Comparison of ENCODE assay signal across 8 cellular contexts in the genomic region with DNA sequence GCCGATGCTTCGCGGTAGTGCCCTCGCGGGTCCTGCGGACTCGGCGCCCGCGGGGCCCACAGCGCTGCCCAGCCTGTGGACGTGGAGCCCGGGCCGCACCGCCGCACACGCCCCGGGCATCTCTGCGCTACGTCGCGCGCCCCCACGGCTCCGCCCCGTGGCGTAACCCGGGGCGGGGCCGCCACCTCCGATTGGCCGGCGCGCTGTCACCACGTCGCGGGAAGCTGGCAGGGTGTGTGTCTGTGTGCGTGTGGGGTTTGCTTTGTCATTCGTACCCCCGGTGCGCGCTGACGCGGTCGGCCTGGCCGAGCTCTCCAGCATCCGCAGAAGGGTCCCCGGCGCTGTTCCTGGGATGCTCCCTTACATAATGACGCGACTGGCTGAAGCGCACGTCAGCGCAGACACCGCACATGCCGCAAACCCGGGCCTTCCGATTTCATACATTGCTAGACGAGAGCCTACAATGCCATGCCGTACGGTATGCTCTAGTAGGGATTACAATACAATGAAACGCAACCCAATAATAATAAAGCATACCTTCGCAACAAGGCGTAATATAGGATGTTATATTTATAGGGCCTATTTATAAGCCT. TPM values are rescaled to one million over a fixed set of nuclear protein-coding genes. Genes with fewer than 3 reads are reported as not detected.
DNase-seq lines count a peak whose midpoint lies in the region; ATAC-seq and TF ChIP-seq lines count a peak whose summit lies in the region.

No MANE protein-coding gene starts in this region.

- H3K27me3 Mint-ChIP-seq in osteocyte (ENCODE audit: unreplicated experiment): no peaks in the 10 kb centered on the region

- DNase-seq in GM10266 (ENCODE audit: extremely low spot score) (peak; percentile 92), NB4 (ENCODE audit: low read depth) (peak; percentile 88), SK-N-MC (ENCODE audit: low read depth, low spot score) (no peak), Right ventricle myocardium inferior (ENCODE audit: missing footprints) (peak; percentile 95), osteocyte (ENCODE audit: extremely low spot score, unreplicated experiment) (peak; percentile 93), thyroid gland (peak; percentile 83 to 86)
- DNase-seq in activated naive CD4-positive, alpha-beta T cell treated with anti-CD3 and anti-CD28 coated beads, Interleukin-2, amount 50 U/mL, for 16 hours: peak; percentile 89

- H3K27ac Mint-ChIP-seq in osteocyte (ENCODE audit: unreplicated experiment): peak overlapping the region; percentile 97

- 0% methylated on average over 22 to 26 of the region's 64 CpGs for WGBS in thyroid gland, 2 donors

- no peaks in the 10 kb centered on the region for H3K36me3 Mint-ChIP-seq in osteocyte (ENCODE audit: unreplicated experiment)

- peaks cover 28 to 38% of the 10 kb centered on the region in 2 donors for H3K4me1 ChIP-seq in thyroid gland

- H3K9me3 ChIP-seq in SK-N-MC (ENCODE audit: low read depth, low read length): no peaks in the 10 kb centered on the region
- H3K9me3 ChIP-seq in thyroid gland: no peaks in the 10 kb centered on the region

- H3K9me3 Mint-ChIP-seq in osteocyte (ENCODE audit: unreplicated experiment): no peaks in the 10 kb centered on the region

- no peaks in the 10 kb centered on the region for H3K36me3 ChIP-seq in SK-N-MC (ENCODE audit: insufficient read depth, low read length)
- H3K36me3 ChIP-seq in thyroid gland: no peaks in the 10 kb centered on the region

- TF ChIP-seq POLR2A in NB4 (IDR thresholded peaks at IDR 0.05; ENCODE audit: extremely low read depth, insufficient read length) (peak; percentile 71), thyroid gland (IDR thresholded peaks at IDR 0.05) (peak; percentile 16 to 91)

- H3K27ac ChIP-seq in SK-N-MC (no peak overlapping the region), thyroid gland (peak overlapping the region; percentile 84 to 88 (median 87))

- H3K4me1 Mint-ChIP-seq in osteocyte (ENCODE audit: unreplicated experiment): peaks cover 46% of the 10 kb centered on the region

- no peak for TF ChIP-seq CTCF in GM10266 (IDR thresholded peaks at IDR 0.05; ENCODE audit: control insufficient read depth, insufficient read depth, low read depth, missing control alignments)
- TF ChIP-seq CTCF in NB4 (IDR thresholded peaks at IDR 0.05; ENCODE audit: low read depth, low read length): no peak
- no peak for TF ChIP-seq CTCF in osteocyte (IDR thresholded peaks at IDR 0.05)
- no peak for TF ChIP-seq CTCF in thyroid gland (IDR thresholded peaks at IDR 0.05)

- intact Hi-C loops in Right ventricle myocardium inferior (cut with DNase I) (no loop called here), thyroid gland (cut with DNase I) (no loop called here)

- peak; percentile 73 for ATAC-seq in HG02571 (IDR thresholded peaks at IDR 0.05; ENCODE audit: unreplicated experiment)
- peak; percentile 96 for ATAC-seq in Right ventricle myocardium inferior

- H3K9ac ChIP-seq in SK-N-MC (ENCODE audit: insufficient read length): peak overlapping the region; percentile 82

- H3K4me3 ChIP-seq in NB4 (ENCODE audit: low read depth, low read length) (peak overlapping the region; percentile 93), SK-N-MC (peak overlapping the region; percentile 80), thyroid gland (replicated peaks in 1 of 3) (peak overlapping the region; percentile 31 to 94 (median 72))

- no peaks in the 10 kb centered on the region for H3K27me3 ChIP-seq in thyroid gland

- peak overlapping the region; percentile 91 for H3K4me3 Mint-ChIP-seq in osteocyte (ENCODE audit: unreplicated experiment)

RNA-seq across cellular contexts. Expression of gene MACO1, which starts 0.5 kb away (rescaled TPM):
- total RNA-seq in Right ventricle myocardium inferior: 13.7 TPM
- total RNA-seq in osteocyte: 30.7 and 30.9 TPM in 2 replicates
- 10 to 100 TPM; 25.6 to 31.8 (median 28.7) TPM for total RNA-seq in thyroid gland

RNA-seq across cellular contexts. Expression of gene RHCE, which starts 9.5 kb away (rescaled TPM):
- total RNA-seq in Right ventricle myocardium inferior (1.7 TPM), osteocyte (0.40 and 0.71 TPM in 2 replicates), thyroid gland (1 to 10 TPM in 1 of 4 donors, under 1 TPM in 2, not detected in 1; 0.33 to 1.5 (median 0.39) TPM)
